ENCODE assay signal across 9 cellular contexts in the genomic region with DNA sequence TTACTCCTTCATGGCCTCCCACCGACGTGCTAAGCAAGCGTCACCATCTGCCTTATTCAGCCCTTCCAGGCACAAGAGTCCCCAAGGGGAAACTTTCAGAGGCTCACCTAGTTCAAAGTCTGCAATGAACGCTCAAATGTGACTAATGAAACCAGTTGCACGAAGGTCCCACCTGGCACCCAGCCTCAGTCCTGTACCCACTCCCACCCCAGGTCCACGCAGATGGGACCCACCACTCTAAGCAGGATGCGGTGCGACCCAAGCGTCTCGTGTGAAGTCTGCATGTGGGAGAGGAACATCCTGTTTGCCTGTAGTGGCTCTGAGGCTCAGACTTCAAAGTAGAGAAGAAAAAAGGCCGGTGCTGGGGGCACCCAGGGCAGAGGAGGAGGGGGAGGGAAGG. TPM values are rescaled to one million over a fixed set of nuclear protein-coding genes. Genes with fewer than 3 reads are reported as not detected.
DNase-seq lines count a peak whose midpoint lies in the region; ATAC-seq and TF ChIP-seq lines count a peak whose summit lies in the region.
"Had no signal": no experiment of that assay in that cellular context is flagged by ENCODE, and none has a peak within 500 bp of the region (broad histone marks: within the 10 kb centered on the region; RNA-seq: fewer than 3 reads in every experiment).

No MANE protein-coding gene starts in this region.

- peak overlapping the region; percentile 70 for H3K4me3 Mint-ChIP-seq in activated T-helper 1 cell treated with anti-CD3 and anti-CD28 coated beads, Interleukin-12 subunit alpha, Interleukin-12 subunit beta, Interleukin-2, Interleukin-4 antibody, amounts not matched to agents 30 ng/mL and 10 ng/mL and 1 ng/mL, durations not matched to agents 14 hours and 24 hours and 36 hours

- H3K36me3 Mint-ChIP-seq in activated T-helper 1 cell treated with anti-CD3 and anti-CD28 coated beads, Interleukin-12 subunit alpha, Interleukin-12 subunit beta, Interleukin-2, Interleukin-4 antibody, amounts not matched to agents 30 ng/mL and 10 ng/mL and 1 ng/mL, durations not matched to agents 14 hours and 24 hours and 36 hours (ENCODE audit: low read depth): peaks cover 70% of the 10 kb centered on the region

- no peaks in the 10 kb centered on the region for H3K9me2 ChIP-seq in MM.1S (replicated peaks; ENCODE audit: insufficient read depth, low read length)

- no peak overlapping the region for H3K9ac ChIP-seq in MM.1S (ENCODE audit: low read length)

- no peaks in the 10 kb centered on the region for H3F3A ChIP-seq in MM.1S (ENCODE audit: insufficient read depth, low read length)

- no peaks in the 10 kb centered on the region for H3K27me3 ChIP-seq in MM.1S (replicated peaks; ENCODE audit: insufficient read depth, low read length)

- H3K27ac Mint-ChIP-seq in activated T-helper 1 cell treated with anti-CD3 and anti-CD28 coated beads, Interleukin-12 subunit alpha, Interleukin-12 subunit beta, Interleukin-2, Interleukin-4 antibody, amounts not matched to agents 30 ng/mL and 10 ng/mL and 1 ng/mL, durations not matched to agents 14 hours and 24 hours and 36 hours: peak overlapping the region; percentile 94

- intact Hi-C loops in activated T-helper 1 cell treated with anti-CD3 and anti-CD28 coated beads, Interleukin-12 subunit alpha, Interleukin-12 subunit beta, Interleukin-2, Interleukin-4 antibody, amounts not matched to agents 30 ng/mL and 10 ng/mL and 1 ng/mL, durations not matched to agents 14 hours and 24 hours and 36 hours (cut with micrococcal nuclease): loop anchor here (1.0 to 5.0 kb wide), 6 partner anchors 14 to 370 kb away; a partner anchor contains a TSS

- no peak overlapping the region for H3K4me3 ChIP-seq in MM.1S (ENCODE audit: low read length)

- H3K27ac ChIP-seq in KOPT-K1 (ENCODE audit: low read depth, low read length, poor library complexity, severe bottlenecking) (peak overlapping the region; percentile 94), MM.1S (ENCODE audit: low read length) (no peak overlapping the region)

- H3K27me3 Mint-ChIP-seq in activated T-helper 1 cell treated with anti-CD3 and anti-CD28 coated beads, Interleukin-12 subunit alpha, Interleukin-12 subunit beta, Interleukin-2, Interleukin-4 antibody, amounts not matched to agents 30 ng/mL and 10 ng/mL and 1 ng/mL, durations not matched to agents 14 hours and 24 hours and 36 hours (ENCODE audit: insufficient read depth): no peaks in the 10 kb centered on the region

- H3K79me2 ChIP-seq in MM.1S (ENCODE audit: low read length): no peaks in the 10 kb centered on the region

- H3K9me3 ChIP-seq in KOPT-K1 (ENCODE audit: insufficient read depth, low read length, poor library complexity, severe bottlenecking) (no peaks in the 10 kb centered on the region), MM.1S (replicated peaks; ENCODE audit: insufficient read depth, low read length) (no peaks in the 10 kb centered on the region)

- ATAC-seq in GM18867 (IDR thresholded peaks at IDR 0.05; ENCODE audit: unreplicated experiment): no peak
- ATAC-seq: Panc1 had no signal

- no peak for TF ChIP-seq CTCF in GM13977 (IDR thresholded peaks at IDR 0.05; ENCODE audit: extremely low read depth, insufficient read depth, missing control alignments)
- no peak for TF ChIP-seq CTCF in MM.1S (IDR thresholded peaks at IDR 0.05; ENCODE audit: low read length)

- no peaks in the 10 kb centered on the region for H4K20me1 ChIP-seq in MM.1S (ENCODE audit: insufficient read depth, low read length)

- H3K4me1 Mint-ChIP-seq in activated T-helper 1 cell treated with anti-CD3 and anti-CD28 coated beads, Interleukin-12 subunit alpha, Interleukin-12 subunit beta, Interleukin-2, Interleukin-4 antibody, amounts not matched to agents 30 ng/mL and 10 ng/mL and 1 ng/mL, durations not matched to agents 14 hours and 24 hours and 36 hours (ENCODE audit: low read depth): peaks cover 90% of the 10 kb centered on the region

- H3K36me3 ChIP-seq in KOPT-K1 (ENCODE audit: insufficient read depth, low read length) (peaks cover 63% of the 10 kb centered on the region), MM.1S (replicated peaks; ENCODE audit: insufficient read depth, low read length) (no peaks in the 10 kb centered on the region)

- H2AFZ ChIP-seq in MM.1S (ENCODE audit: low read length): no peak overlapping the region

- in situ Hi-C loops in GM13977 (cut with MboI; ENCODE audit: low pct_unique_long_range_greater_than_20kb, low sequenced_read_pairs, unreplicated experiment): no loop called here

- no peaks in the 10 kb centered on the region for H3K4me1 ChIP-seq in MM.1S (ENCODE audit: low read length)

- no peak overlapping the region for H3K4me2 ChIP-seq in MM.1S (ENCODE audit: low read depth, low read length)

- DNase-seq in GM13977 (ENCODE audit: low spot score) (peak; percentile 46), MM.1S (no peak), 8988T (no peak), AG20443 (ENCODE audit: low spot score) (no peak)
- DNase-seq in activated T-helper 1 cell treated with anti-CD3 and anti-CD28 coated beads, Interleukin-12 subunit alpha, Interleukin-12 subunit beta, Interleukin-2, Interleukin-4 antibody, amounts not matched to agents 30 ng/mL and 10 ng/mL and 1 ng/mL, durations not matched to agents 14 hours and 24 hours and 36 hours (ENCODE audit: low spot score): peak; percentile 71
- DNase-seq in stimulated activated CD4-positive, alpha-beta T cell treated with anti-CD3 and anti-CD28 coated beads, Interleukin-15, amount 100 ng/mL, for 1 hour (ENCODE audit: low read depth in 1 of 2, low spot score in 1 of 2): peak; percentile 58 to 71

- H3K9me3 Mint-ChIP-seq in activated T-helper 1 cell treated with anti-CD3 and anti-CD28 coated beads, Interleukin-12 subunit alpha, Interleukin-12 subunit beta, Interleukin-2, Interleukin-4 antibody, amounts not matched to agents 30 ng/mL and 10 ng/mL and 1 ng/mL, durations not matched to agents 14 hours and 24 hours and 36 hours: no peaks in the 10 kb centered on the region

RNA-seq across cellular contexts. Expression of a gene that starts 40.3 kb away (rescaled TPM):
- 142 and 150 TPM in 2 replicates for total RNA-seq in activated T-helper 1 cell treated with anti-CD3 and anti-CD28 coated beads, Interleukin-12 subunit alpha, Interleukin-12 subunit beta, Interleukin-2, Interleukin-4 antibody, amounts not matched to agents 30 ng/mL and 10 ng/mL and 1 ng/mL, durations not matched to agents 14 hours and 24 hours and 36 hours

Comparison
In these comparisons a context has a peak if more than half of its experiments do, and no peak if none do; other contexts are left out.
1. DNase-seq: peak in GM13977 (single experiment), activated T-helper 1 cell treated with anti-CD3 and anti-CD28 coated beads, Interleukin-12 subunit alpha, Interleukin-12 subunit beta, Interleukin-2, Interleukin-4 antibody, amounts not matched to agents 30 ng/mL and 10 ng/mL and 1 ng/mL, durations not matched to agents 14 hours and 24 hours and 36 hours (single experiment) and stimulated activated CD4-positive, alpha-beta T cell treated with anti-CD3 and anti-CD28 coated beads, Interleukin-15, amount 100 ng/mL, for 1 hour (2 of 2); none in MM.1S (single experiment), 8988T (single experiment) and AG20443 (single experiment).